In genomic region chr3:154089416-154090115, GRCh38 we compare ENCODE assay signal across 25 cellular contexts. TPM values are rescaled to one million over a fixed set of nuclear protein-coding genes. Genes with fewer than 3 reads are reported as not detected.
A peak's percentile ranks its signal among the peaks of the same experiment; 100 is the strongest.
DNase-seq lines count a peak whose midpoint lies in the region; ATAC-seq and TF ChIP-seq lines count a peak whose summit lies in the region.
"Had no signal": no experiment of that assay in that cellular context is flagged by ENCODE, and none has a peak within 500 bp of the region (broad histone marks: within the 10 kb centered on the region; RNA-seq: fewer than 3 reads in every experiment).

No MANE protein-coding gene starts in this region.

- H3K4me3 ChIP-seq in left lung = no peak overlapping the region
- H3K4me3 ChIP-seq: A549, left ventricle myocardium inferior, SJSA1, upper lobe of left lung had no signal

- intact Hi-C loops in left lung (cut with DNase I) = loop anchor here in 1 of 2 donors (10.0 kb wide), 1 partner anchor 165 kb away; no protein-coding TSS in a partner anchor

- DNase-seq in NCI-H748 (lab: John Stamatoyannopoulos, UW; ENCODE audit: unreplicated experiment) (peak; percentile 20), NCI-H748 treated with DMSO at 0.1 percent for 48 hours (lab: John Stamatoyannopoulos, UW) (no peak), left lung (no peak), UCSD-AML1 (lab: John Stamatoyannopoulos, UW; ENCODE audit: unreplicated experiment) (no peak)
- DNase-seq in activated naive CD4-positive, alpha-beta T cell treated with Interleukin-2 at 50 U/mL for 16 hours = no peak
- DNase-seq in activated CD4-positive, CD25-positive, alpha-beta regulatory T cell treated with anti-CD3 and anti-CD28 coated beads, Interleukin-2, amount 50 U/mL, for 72 hours = no peak
- DNase-seq: activated CD4-positive, alpha-beta memory T cell treated with anti-CD3 and anti-CD28 coated beads, Interleukin-2, amount 10 ng/mL, durations not matched to agents 7 days and 5 days; activated gamma-delta T cell treated with Interleukin-2 at 50 U/mL for 16 hours; activated T-cell treated with anti-CD3 and anti-CD28 coated beads for 4 hours; BE2C; caudate nucleus; COR-L47; EL; erythroblast; left ventricle myocardium inferior; NCI-H2171; small intestine; stimulated activated CD4-positive, alpha-beta T cell treated with anti-CD3 and anti-CD28 coated beads, Interleukin-4, amount 100 ng/mL, for 1 hour; stimulated activated naive CD8-positive, alpha-beta T cell treated with anti-CD3 and anti-CD28 coated beads, Interleukin-15, amount 100 ng/mL, for 72 hours had no signal

- H3K27ac ChIP-seq in VCaP = peak overlapping the region; percentile 83
- no peak overlapping the region for H3K27ac ChIP-seq in left lung
- H3K27ac ChIP-seq: A549, left ventricle myocardium inferior, SJSA1 had no signal

- H3K4me1 ChIP-seq in left lung = no peaks in the 10 kb centered on the region
- H3K4me1 ChIP-seq: A549, BE2C, left ventricle myocardium inferior, SJSA1 had no signal

- H3K9me3 ChIP-seq in left lung = no peaks in the 10 kb centered on the region
- H3K9me3 ChIP-seq: A549, BE2C, left ventricle myocardium inferior, SJSA1, upper lobe of left lung had no signal

- H3K36me3 ChIP-seq in left lung = no peaks in the 10 kb centered on the region
- H3K36me3 ChIP-seq: BE2C, left ventricle myocardium inferior, SJSA1, upper lobe of left lung had no signal

- TF ChIP-seq CTCF in VCaP (conservative IDR thresholded peaks at IDR 0.05) (no peak), left lung (IDR thresholded peaks at IDR 0.05) (no peak)

- ATAC-seq in left lung = peak; percentile 82
- no peak for ATAC-seq in HG03439 (IDR thresholded peaks at IDR 0.05; ENCODE audit: unreplicated experiment)
- ATAC-seq: A549; stimulated activated naive CD8-positive, alpha-beta T cell treated with anti-CD3 and anti-CD28 coated beads, Interleukin-15, amount 100 ng/mL, for 72 hours; WTC11 had no signal

- no peaks in the 10 kb centered on the region for H3K27me3 ChIP-seq in left lung
- H3K27me3 ChIP-seq: BE2C, SJSA1, upper lobe of left lung had no signal

RNA-seq across cellular contexts. Expression of gene ARHGEF26, which starts 31.6 kb away (rescaled TPM):
- 10 to 100 TPM; 27.7 to 58.8 TPM for total RNA-seq in left lung
